In the genomic region with DNA sequence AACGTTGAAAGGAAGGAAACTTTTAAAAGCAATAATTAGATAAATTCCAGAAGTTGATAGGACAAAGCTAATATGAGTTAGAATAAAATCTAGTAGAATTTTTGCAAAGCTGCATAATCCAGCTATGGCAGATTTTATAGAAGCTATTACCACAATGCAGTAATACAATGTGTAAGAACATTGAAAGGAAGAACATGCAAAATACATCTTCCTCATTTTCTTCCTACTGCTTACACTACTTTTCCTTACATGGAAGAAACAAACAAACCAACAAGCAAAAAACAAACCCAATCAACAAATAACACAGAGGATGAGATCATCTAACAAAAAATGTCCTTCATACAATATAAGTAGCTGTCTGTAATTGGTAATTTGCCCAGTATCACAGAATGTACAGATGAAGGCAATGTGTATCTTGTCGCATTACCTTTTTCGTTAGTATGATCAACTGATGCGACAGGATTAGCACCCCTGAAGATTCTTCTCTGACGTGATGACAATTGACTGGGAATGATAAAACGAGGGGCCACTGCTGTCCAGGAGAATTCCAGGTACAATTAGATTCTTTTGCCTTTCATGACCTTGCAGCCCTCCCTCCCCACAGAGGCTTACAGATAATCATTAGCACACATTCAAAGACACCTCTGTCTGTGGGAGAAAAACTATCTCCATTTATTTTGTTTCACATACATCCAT, we compare ENCODE assay signal across 14 cellular contexts. TPM values are rescaled to one million over a fixed set of nuclear protein-coding genes. Genes with fewer than 3 reads are reported as not detected.
DNase-seq lines count a peak whose midpoint lies in the region; ATAC-seq, FAIRE-seq and TF ChIP-seq lines count a peak whose summit lies in the region.
"Had no signal": no experiment of that assay in that cellular context is flagged by ENCODE, and none has a peak within 500 bp of the region (broad histone marks: within the 10 kb centered on the region; RNA-seq: fewer than 3 reads in every experiment).

No MANE protein-coding gene starts in this region.

- H3K27me3 ChIP-seq in Karpas-422 (ENCODE audit: low read length): no peaks in the 10 kb centered on the region
- H3K27me3 ChIP-seq: BLaER1 had no signal

- H3K27ac ChIP-seq in Karpas-422 (ENCODE audit: low read length): no peak overlapping the region
- H3K27ac ChIP-seq: BLaER1, KMS-11 had no signal

- no peak overlapping the region for H3K4me2 ChIP-seq in Karpas-422 (ENCODE audit: low read depth, low read length, poor library complexity, severe bottlenecking)
- H3K4me2 ChIP-seq: BLaER1, KMS-11 had no signal

- peaks cover 5% of the 10 kb centered on the region for H3K4me1 ChIP-seq in Karpas-422 (ENCODE audit: low read length)
- H3K4me1 ChIP-seq: BLaER1 had no signal

- H4K20me1 ChIP-seq in Karpas-422 (ENCODE audit: insufficient read depth, low read depth, low read length): no peaks in the 10 kb centered on the region
- H4K20me1 ChIP-seq: BLaER1 had no signal

- DNase-seq in GM12891 (ENCODE audit: insufficient read length, low spot score) (no peak), Karpas-422 (peak; percentile 32), dedifferentiated amniotic fluid mesenchymal stem cell (ENCODE audit: extremely low spot score) (peak; percentile 14), LoVo (ENCODE audit: low spot score) (no peak)
- DNase-seq: AML-193; Caco-2; CD8-positive, alpha-beta memory T cell; DND-41; GF-D8 had no signal

- no peak overlapping the region for H3K4me3 ChIP-seq in Karpas-422 (ENCODE audit: low read length)
- H3K4me3 ChIP-seq: BLaER1 had no signal

- no peak for TF ChIP-seq POLR2A in GM12891 (IDR thresholded peaks at IDR 0.05; ENCODE audit: low read depth, low read length)

- H3K9me3 ChIP-seq in Karpas-422 (ENCODE audit: low read length): no peaks in the 10 kb centered on the region
- H3K9me3 ChIP-seq: BLaER1, Caco-2 had no signal

- no peak overlapping the region for H2AFZ ChIP-seq in Karpas-422 (ENCODE audit: low read length)

- FAIRE-seq in GM12891 (lab: Jason Lieb, UNC): peak; percentile 60
- FAIRE-seq: GM19239 had no signal

- no peaks in the 10 kb centered on the region for H3K79me2 ChIP-seq in Karpas-422 (ENCODE audit: low read length)

- ATAC-seq in HG02885 (IDR thresholded peaks at IDR 0.05; ENCODE audit: poor library complexity, unreplicated experiment) (no peak), GM18511 (IDR thresholded peaks at IDR 0.05; ENCODE audit: unreplicated experiment) (no peak)

- no peaks in the 10 kb centered on the region for H3K36me3 ChIP-seq in Karpas-422 (ENCODE audit: insufficient read depth, low read length)
- H3K36me3 ChIP-seq: BLaER1 had no signal

- no peak overlapping the region for H3K9ac ChIP-seq in Karpas-422 (ENCODE audit: low read length)
- H3K9ac ChIP-seq: BLaER1, KMS-11 had no signal

- H3K9me2 ChIP-seq in Karpas-422 (replicated peaks; ENCODE audit: insufficient read depth, low read length): no peaks in the 10 kb centered on the region

TF ChIP-seq in GM12891, 5 proteins besides CTCF, POLR2A, EP300 and RAD21:
- TF ChIP-seq POU2F2 (IDR thresholded peaks at IDR 0.05; ENCODE audit: low read depth, low read length): no peak
- TF ChIP-seq PAX5 (IDR thresholded peaks at IDR 0.05; ENCODE audit: insufficient read depth, low read length, severe bottlenecking): no peak
- no peak for TF ChIP-seq POLR2AphosphoS5 (IDR thresholded peaks at IDR 0.05; ENCODE audit: low read depth, low read length)
- no peak for TF ChIP-seq TAF1 (IDR thresholded peaks at IDR 0.05; ENCODE audit: low read depth, low read length)
- no peak for TF ChIP-seq SPI1 (IDR thresholded peaks at IDR 0.05; ENCODE audit: low read depth, low read length)

RNA-seq across cellular contexts. Expression of gene LRRC37A, which starts 21.2 kb away (rescaled TPM):
- 1.4 TPM for polyA plus RNA-seq in GM12891 (2012; ENCODE audit: low read depth, missing spikeins)
- 1.7 and 4.0 TPM in 2 replicates for total RNA-seq in Karpas-422 (2014; rRNA removed; shearing (Covaris generic); ENCODE audit: low replicate concordance)

Comparison
In these comparisons a context has a peak if more than half of its experiments do, and no peak if none do; other contexts are left out.
1. DNase-seq: peak in Karpas-422 (single experiment) and dedifferentiated amniotic fluid mesenchymal stem cell (single experiment); none in GM12891 (single experiment) and LoVo (single experiment).